ENCODE assay signal across 13 cellular contexts in genomic region chr12:56719056-56719455, GRCh38. TPM values are rescaled to one million over a fixed set of nuclear protein-coding genes. Genes with fewer than 3 reads are reported as not detected.
DNase-seq lines count a peak whose midpoint lies in the region; ATAC-seq and TF ChIP-seq lines count a peak whose summit lies in the region.
"Had no signal": no experiment of that assay in that cellular context is flagged by ENCODE, and none has a peak within 500 bp of the region (broad histone marks: within the 10 kb centered on the region; RNA-seq: fewer than 3 reads in every experiment).

No MANE protein-coding gene starts in this region.

- H3K4me3 ChIP-seq in CD8-positive, alpha-beta memory T cell (ENCODE audit: low read length) = no peak overlapping the region
- H3K4me3 ChIP-seq: ovary, suprapubic skin had no signal

- H3K4me3 Mint-ChIP-seq in CD8-positive, alpha-beta memory T cell = peak overlapping the region in 3 of 7 donors; percentile 2 to 18 (median 5)
- H3K4me3 Mint-ChIP-seq in WTC11 = no peak overlapping the region
- H3K4me3 Mint-ChIP-seq in mesothelial cell of epicardium = no peak overlapping the region

- peaks cover 0 to 4% of the 10 kb centered on the region in 2 donors for H3K27me3 Mint-ChIP-seq in CD8-positive, alpha-beta memory T cell
- H3K27me3 Mint-ChIP-seq in WTC11 (ENCODE audit: low read depth) (no peaks in the 10 kb centered on the region), mesothelial cell of epicardium (ENCODE audit: low read depth) (no peaks in the 10 kb centered on the region)

- no peaks in the 10 kb centered on the region for H3K9me3 ChIP-seq in CD8-positive, alpha-beta memory T cell (ENCODE audit: low read length)
- H3K9me3 ChIP-seq: ovary, suprapubic skin had no signal

- H3K27ac ChIP-seq in 22Rv1 = peak overlapping the region; percentile 99
- H3K27ac ChIP-seq in CD8-positive, alpha-beta memory T cell (ENCODE audit: low read depth, low read length) = no peak overlapping the region
- H3K27ac ChIP-seq: suprapubic skin had no signal

- H3K36me3 ChIP-seq in CD8-positive, alpha-beta memory T cell (ENCODE audit: insufficient read depth, low read length) = peaks cover 58% of the 10 kb centered on the region
- H3K36me3 ChIP-seq: ovary had no signal

- H3K36me3 Mint-ChIP-seq in CD8-positive, alpha-beta memory T cell = peaks cover 0 to 81% (median 11%) of the 10 kb centered on the region in 3 donors
- H3K36me3 Mint-ChIP-seq in WTC11 = peaks cover 78% of the 10 kb centered on the region
- peaks cover 46% of the 10 kb centered on the region for H3K36me3 Mint-ChIP-seq in mesothelial cell of epicardium

- H3K4me1 Mint-ChIP-seq in CD8-positive, alpha-beta memory T cell = peaks cover 74 to 81% (median 80%) of the 10 kb centered on the region in 3 donors
- peaks cover 66% of the 10 kb centered on the region for H3K4me1 Mint-ChIP-seq in WTC11
- peaks cover 84% of the 10 kb centered on the region for H3K4me1 Mint-ChIP-seq in mesothelial cell of epicardium

- no peaks in the 10 kb centered on the region for H3K9me3 Mint-ChIP-seq in CD8-positive, alpha-beta memory T cell
- H3K9me3 Mint-ChIP-seq in WTC11 = no peaks in the 10 kb centered on the region
- H3K9me3 Mint-ChIP-seq in mesothelial cell of epicardium = no peaks in the 10 kb centered on the region

- CTCF ChIA-PET in CD8-positive, alpha-beta memory T cell (lab: Charles Lee) = no interaction called here
- CTCF ChIA-PET in WTC11 (lab: Charles Lee) = interaction anchor here (0.9 to 1.3 kb wide), 2 partner anchors 8 to 83 kb away, joined by 3 read pairs; no protein-coding TSS in a partner anchor

- ATAC-seq in WTC11 (no peak), GM18867 (IDR thresholded peaks at IDR 0.05; ENCODE audit: unreplicated experiment) (no peak), GM18517 (IDR thresholded peaks at IDR 0.05; ENCODE audit: unreplicated experiment) (no peak), HG02678 (IDR thresholded peaks at IDR 0.05; ENCODE audit: unreplicated experiment) (no peak)

- peak overlapping the region in 7 of 8 donors; percentile 1 to 97 (median 83) for H3K27ac Mint-ChIP-seq in CD8-positive, alpha-beta memory T cell
- H3K27ac Mint-ChIP-seq in WTC11 = peak overlapping the region; percentile 50
- H3K27ac Mint-ChIP-seq in mesothelial cell of epicardium = peak overlapping the region; percentile 63

- no peaks in the 10 kb centered on the region for H3K27me3 ChIP-seq in CD8-positive, alpha-beta memory T cell (ENCODE audit: insufficient read depth, low read length, poor library complexity, severe bottlenecking)
- H3K27me3 ChIP-seq: ovary, suprapubic skin had no signal

- H3K4me1 ChIP-seq in CD8-positive, alpha-beta memory T cell (ENCODE audit: insufficient read depth, low read length) = peaks cover 71% of the 10 kb centered on the region

- POLR2A ChIA-PET in CD8-positive, alpha-beta memory T cell (lab: Charles Lee) = interaction anchor here (0.6 to 1.7 kb wide), 3 partner anchors 31 to 73 kb away, joined by 3 to 6 read pairs (median 3); partner anchors contain the start of genes ATP5F1B and PTGES3
- POLR2A ChIA-PET in WTC11 (lab: Charles Lee) = interaction anchor here (0.7 to 2.4 kb wide), 3 partner anchors 9 to 396 kb away, joined by 3 to 6 read pairs (median 3); partner anchors contain the start of gene PTGES3

- DNase-seq in CD8-positive, alpha-beta memory T cell = no peak
- DNase-seq in WTC11 (ENCODE audit: low spot score) (no peak), mesothelial cell of epicardium (ENCODE audit: low spot score in 2 of 2, unreplicated experiment in 2 of 2) (no peak), medulla oblongata (ENCODE audit: extremely low spot score) (no peak)
- DNase-seq: central memory CD4-positive, alpha-beta T cell; NCI-H1092 treated with DMSO at 0.1 percent for 48 hours; NCI-H526 treated with DMSO at 0.1 percent for 48 hours had no signal

- TF ChIP-seq CTCF in 22Rv1 (IDR thresholded peaks at IDR 0.05) (no peak), WTC11 (IDR thresholded peaks at IDR 0.05) (no peak), mesothelial cell of epicardium (IDR thresholded peaks at IDR 0.05; ENCODE audit: unreplicated experiment) (no peak)

TF ChIP-seq in WTC11, 78 proteins besides CTCF, POLR2A, EP300 and RAD21:
- TF ChIP-seq NR3C1 (CRISPR knock-in tag; conservative IDR thresholded peaks at IDR 0.05; ENCODE audit: low read depth) (no peak), HMGA2 (CRISPR knock-in tag; IDR thresholded peaks at IDR 0.05) (no peak), TCF7 (CRISPR knock-in tag; IDR thresholded peaks at IDR 0.05; ENCODE audit: low read depth) (no peak)

RNA-seq across cellular contexts. Expression of gene NACA, which starts 6.0 kb away (rescaled TPM):
- total RNA-seq in CD8-positive, alpha-beta memory T cell = 1,000 to 10,000 TPM in 1 of 2 experiments, 100 to 1,000 TPM in 1; 957 to 1,017 TPM
- 1,079 TPM for polyA plus RNA-seq in CD8-positive, alpha-beta memory T cell
- 987 to 1,052 TPM (median 1,025 TPM) in 3 replicates for total RNA-seq in WTC11 (2021)
- total RNA-seq in mesothelial cell of epicardium = 919 to 987 TPM (median 980 TPM) in 3 replicates

RNA-seq across cellular contexts. Expression of gene PTGES3, which starts 31.0 kb away (rescaled TPM):
- total RNA-seq in CD8-positive, alpha-beta memory T cell = 100 to 1,000 TPM; 431 to 437 TPM
- polyA plus RNA-seq in CD8-positive, alpha-beta memory T cell = 242 TPM
- total RNA-seq in WTC11 (2021) (394 to 436 TPM (median 420 TPM) in 3 replicates), mesothelial cell of epicardium (155 to 161 TPM (median 157 TPM) in 3 replicates)

RNA-seq across cellular contexts. Expression of gene PRIM1, which starts 33.1 kb away (rescaled TPM):
- total RNA-seq in CD8-positive, alpha-beta memory T cell = 10 to 100 TPM; 79.1 to 80.5 TPM
- 39.6 TPM for polyA plus RNA-seq in CD8-positive, alpha-beta memory T cell
- total RNA-seq in WTC11 (2021) (51.7 to 54.5 TPM (median 54.0 TPM) in 3 replicates), mesothelial cell of epicardium (13.0 to 13.2 TPM (median 13.2 TPM) in 3 replicates)

RNA-seq across cellular contexts. Expression of gene HSD17B6, which starts 44.1 kb away (rescaled TPM):
- total RNA-seq in CD8-positive, alpha-beta memory T cell = 1 to 10 TPM; 1.5 to 1.9 TPM
- 0.56 TPM for polyA plus RNA-seq in CD8-positive, alpha-beta memory T cell
- total RNA-seq in WTC11 (2021) (2.4 to 5.6 TPM (median 4.8 TPM) in 3 replicates), mesothelial cell of epicardium (0.22 to 0.36 TPM (median 0.27 TPM) in 3 replicates)
